Comparison of ENCODE assay signal across 18 cellular contexts in genomic region chr14:20578784-20579502, GRCh38. TPM values are rescaled to one million over a fixed set of nuclear protein-coding genes. Genes with fewer than 3 reads are reported as not detected.
"Had no signal": no experiment of that assay in that cellular context is flagged by ENCODE, and none has a peak within 500 bp of the region (broad histone marks: within the 10 kb centered on the region; RNA-seq: fewer than 3 reads in every experiment).

No MANE protein-coding gene starts in this region.

- H3K4me1 ChIP-seq: gastroesophageal sphincter, heart right ventricle, parathyroid adenoma, sigmoid colon had no signal

- H3K36me3 ChIP-seq: cardiac muscle cell, gastroesophageal sphincter, heart right ventricle, sigmoid colon had no signal

- H3K4me3 Mint-ChIP-seq: activated CD8-positive, alpha-beta T cell treated with anti-CD3 and anti-CD28 coated beads, Interleukin-2, amount 10 ng/mL, durations not matched to agents 7 days and 5 days had no signal

- H3K9ac ChIP-seq: parathyroid adenoma had no signal

- H3K36me3 Mint-ChIP-seq: activated naive CD4-positive, alpha-beta T cell treated with anti-CD3 and anti-CD28 coated beads, Interleukin-2, amount 50 U/mL, for 72 hours had no signal

- DNase-seq: activated CD4-positive, alpha-beta T cell treated with anti-CD3 and anti-CD28 coated beads for 4 hours; activated CD8-positive, alpha-beta memory T cell treated with anti-CD3 and anti-CD28 coated beads, Interleukin-2, amount 50 U/mL, for 4 hours; activated CD8-positive, alpha-beta T cell treated with anti-CD3 and anti-CD28 coated beads, Interleukin-2, amount 10 ng/mL, durations not matched to agents 7 days and 5 days; activated effector memory CD4-positive, alpha-beta T cell treated with anti-CD3 and anti-CD28 coated beads, Interleukin-2, amount 50 U/mL, for 16 hours; activated T-cell treated with anti-CD3 and anti-CD28 coated beads, Interleukin-2, amount 50 U/mL, for 48 hours; heart right ventricle; islet precursor cell; midbrain; sigmoid colon; stimulated activated CD4-positive, alpha-beta T cell treated with anti-CD3 and anti-CD28 coated beads, Interleukin-12 subunit alpha, Interleukin-12 subunit beta, amount 100 ng/mL, for 4 hours; stimulated activated CD4-positive, alpha-beta T cell treated with anti-CD3 and anti-CD28 coated beads, Interleukin-2, amount 100 ng/mL, for 24 hours; T-helper 9 cell had no signal

- ATAC-seq: activated CD8-positive, alpha-beta T cell treated with anti-CD3 and anti-CD28 coated beads, Interleukin-2, amount 10 ng/mL, durations not matched to agents 7 days and 5 days; activated naive CD4-positive, alpha-beta T cell treated with anti-CD3 and anti-CD28 coated beads, Interleukin-2, amount 50 U/mL, for 72 hours; gastroesophageal sphincter; heart right ventricle had no signal

- H3K27ac Mint-ChIP-seq: activated CD8-positive, alpha-beta T cell treated with anti-CD3 and anti-CD28 coated beads, Interleukin-2, amount 10 ng/mL, durations not matched to agents 7 days and 5 days; activated naive CD4-positive, alpha-beta T cell treated with anti-CD3 and anti-CD28 coated beads, Interleukin-2, amount 50 U/mL, for 72 hours had no signal

- H3K27ac ChIP-seq: cardiac muscle cell, gastroesophageal sphincter, heart right ventricle, parathyroid adenoma, sigmoid colon had no signal

- H3K9me3 Mint-ChIP-seq: activated naive CD4-positive, alpha-beta T cell treated with anti-CD3 and anti-CD28 coated beads, Interleukin-2, amount 50 U/mL, for 72 hours had no signal

- H3K9me3 ChIP-seq: gastroesophageal sphincter, heart right ventricle, sigmoid colon had no signal

- H3K27me3 ChIP-seq: cardiac muscle cell, gastroesophageal sphincter, sigmoid colon had no signal

- H3K4me3 ChIP-seq: cardiac muscle cell, gastroesophageal sphincter, heart right ventricle, lung, sigmoid colon had no signal

RNA-seq across cellular contexts. Expression of gene RNASE11, which starts 8.9 kb away (rescaled TPM):
- total RNA-seq: activated CD8-positive, alpha-beta T cell treated with anti-CD3 and anti-CD28 coated beads, Interleukin-2, amount 10 ng/mL, durations not matched to agents 7 days and 5 days; activated naive CD4-positive, alpha-beta T cell treated with anti-CD3 and anti-CD28 coated beads, Interleukin-2, amount 50 U/mL, for 72 hours; cardiac muscle cell; gastroesophageal sphincter; heart right ventricle; lung; myocyte; sigmoid colon had no signal

RNA-seq across cellular contexts. Expression of gene RNASE12, which starts 12.2 kb away (rescaled TPM):
- total RNA-seq: activated CD8-positive, alpha-beta T cell treated with anti-CD3 and anti-CD28 coated beads, Interleukin-2, amount 10 ng/mL, durations not matched to agents 7 days and 5 days; activated naive CD4-positive, alpha-beta T cell treated with anti-CD3 and anti-CD28 coated beads, Interleukin-2, amount 50 U/mL, for 72 hours; cardiac muscle cell; gastroesophageal sphincter; heart right ventricle; lung; myocyte; sigmoid colon had no signal

RNA-seq across cellular contexts. Expression of gene RNASE9, which starts 18.1 kb away (rescaled TPM):
- total RNA-seq: activated CD8-positive, alpha-beta T cell treated with anti-CD3 and anti-CD28 coated beads, Interleukin-2, amount 10 ng/mL, durations not matched to agents 7 days and 5 days; activated naive CD4-positive, alpha-beta T cell treated with anti-CD3 and anti-CD28 coated beads, Interleukin-2, amount 50 U/mL, for 72 hours; cardiac muscle cell; heart right ventricle; lung; myocyte; sigmoid colon had no signal
